Comparison of ENCODE assay signal across 11 cellular contexts in genomic region chr11:70272009-70272408, GRCh38. TPM values are rescaled to one million over a fixed set of nuclear protein-coding genes. Genes with fewer than 3 reads are reported as not detected.
A peak's percentile ranks its signal among the peaks of the same experiment; 100 is the strongest.
DNase-seq lines count a peak whose midpoint lies in the region; ATAC-seq, FAIRE-seq and TF ChIP-seq lines count a peak whose summit lies in the region.
"Had no signal": no experiment of that assay in that cellular context is flagged by ENCODE, and none has a peak within 500 bp of the region (broad histone marks: within the 10 kb centered on the region; RNA-seq: fewer than 3 reads in every experiment).

No MANE protein-coding gene starts in this region.

- H3K36me3 Mint-ChIP-seq in activated naive CD4-positive, alpha-beta T cell treated with anti-CD3 and anti-CD28 coated beads, Interleukin-2, amount 50 U/mL, for 72 hours: peaks cover 4 to 5% of the 10 kb centered on the region in 2 donors
- H3K36me3 Mint-ChIP-seq in type B pancreatic cell: peaks cover 25% of the 10 kb centered on the region

- H3K4me3 ChIP-seq in heart right ventricle: peak overlapping the region in 7 of 10 donors; percentile 62 to 98 (median 83)
- peak overlapping the region in 2 of 3 experiments; percentile 15 to 92; a peak in 3 of 6 replicates for H3K4me3 ChIP-seq in HepG2 (replicated peaks in 1 of 3; ENCODE audit: insufficient read depth in 1 of 3, low read depth in 2 of 3, low read length in 3 of 3)

- in situ Hi-C loops in HepG2 (cut with HindIII; ENCODE audit: extremely low pct_ligation_motif_present, low pct_unique_long_range_greater_than_20kb): no loop called here

- intact Hi-C loops in heart right ventricle (cut with DNase I) (loop anchor here in 2 of 10 donors (5.0 to 10.0 kb wide), 2 partner anchors 70 to 123 kb away; partner anchors contain the start of genes FADD (in 2 of the 2) and CTTN (in 1 of the 2)), Right ventricle myocardium inferior (cut with DNase I) (loop anchor here (5.0 kb wide), 2 partner anchors 65 to 130 kb away; no protein-coding TSS in a partner anchor), HepG2 (cut with micrococcal nuclease; ENCODE audit: unreplicated experiment) (loop anchor here (10.0 kb wide), 1 partner anchor 67 kb away; the partner anchor contains the start of gene FADD)

- no peak for DNase-seq in heart right ventricle
- no peak for DNase-seq in Right ventricle myocardium inferior (ENCODE audit: missing footprints)
- no peak for DNase-seq in activated naive CD4-positive, alpha-beta T cell treated with anti-CD3 and anti-CD28 coated beads, Interleukin-2, amount 50 U/mL, for 72 hours (ENCODE audit: low spot score in 2 of 2)
- DNase-seq in HepG2 (ENCODE audit: low spot score): no peak
- no peak for DNase-seq in type B pancreatic cell (ENCODE audit: extremely low spot score, unreplicated experiment)
- DNase-seq in NCI-H526 treated with DMSO at 0.1 percent for 48 hours (lab: John Stamatoyannopoulos, UW): no peak
- no peak for DNase-seq in NAMALWA (ENCODE audit: low spot score)
- DNase-seq: DMS 273 treated with DMSO at 0.1 percent for 48 hours, foreskin keratinocyte had no signal

- ATAC-seq in heart right ventricle (no peak), Right ventricle myocardium inferior (no peak), HepG2 (no peak), HG02852 (IDR thresholded peaks at IDR 0.05; ENCODE audit: unreplicated experiment) (no peak)
- ATAC-seq in activated naive CD4-positive, alpha-beta T cell treated with anti-CD3 and anti-CD28 coated beads, Interleukin-2, amount 50 U/mL, for 72 hours: no peak
- ATAC-seq: foreskin keratinocyte had no signal

- no peak for TF ChIP-seq POLR2A in HepG2 (IDR thresholded peaks at IDR 0.05; ENCODE audit: insufficient read depth in 1 of 2, low read depth in 2 of 2, low read length in 2 of 2)

- BruUV-seq in HepG2 (replicated peaks; lab: Mats Ljungman, UMichigan): no TSS peak

- H3K9me3 ChIP-seq in heart right ventricle: no peaks in the 10 kb centered on the region
- no peaks in the 10 kb centered on the region for H3K9me3 ChIP-seq in HepG2 (ENCODE audit: low read length)

- H3K4me1 ChIP-seq in heart right ventricle: peaks cover 6 to 42% (median 31%) of the 10 kb centered on the region in 9 donors
- peaks cover 53% of the 10 kb centered on the region for H3K4me1 ChIP-seq in HepG2 (ENCODE audit: insufficient read depth, low read length)

- POLR2A ChIA-PET in HepG2 (lab: Yijun Ruan, JAX): interaction anchor here (1.2 kb wide), 1 partner anchor 69 kb away, joined by 3 read pairs; the partner anchor contains the start of gene FADD

- H3K4me1 Mint-ChIP-seq in type B pancreatic cell (ENCODE audit: unreplicated experiment): peaks cover 31% of the 10 kb centered on the region

- H3K27me3 ChIP-seq in heart right ventricle: peaks cover 0 to 5% (median 0%) of the 10 kb centered on the region in 7 donors
- peaks cover 0 to 4% of the 10 kb centered on the region in 2 experiments; a peak in 1 of 5 replicates for H3K27me3 ChIP-seq in HepG2 (ENCODE audit: control insufficient read depth in 1 of 2, insufficient read depth in 2 of 2, low read length in 2 of 2)
- H3K27me3 ChIP-seq: foreskin keratinocyte had no signal

- H3K27me3 Mint-ChIP-seq in type B pancreatic cell: peaks cover 22% of the 10 kb centered on the region

- H3K4me2 ChIP-seq in HepG2 (ENCODE audit: low read depth, low read length): peak overlapping the region; percentile 78

- peak overlapping the region; percentile 23; the same call in 1 of the 2 replicates for H3K9ac ChIP-seq in HepG2 (ENCODE audit: insufficient read depth, low read depth, low read length)
- H3K9ac ChIP-seq: parathyroid adenoma had no signal

- H3K27ac ChIP-seq in heart right ventricle (no peak overlapping the region), HepG2 (ENCODE audit: extremely low read length, insufficient read depth, low read length) (no peak overlapping the region)
- H3K27ac ChIP-seq: foreskin keratinocyte, parathyroid adenoma had no signal

- H2AFZ ChIP-seq in HepG2 (ENCODE audit: low read length): no peak overlapping the region

- peaks cover 0 to 50% (median 3%) of the 10 kb centered on the region in 9 donors for H3K36me3 ChIP-seq in heart right ventricle
- H3K36me3 ChIP-seq in HepG2 (replicated peaks in 1 of 2; ENCODE audit: control insufficient read depth in 1 of 2, insufficient read depth in 2 of 2, low read length in 2 of 2): peaks cover 4 to 31% of the 10 kb centered on the region in 2 experiments; a peak in 3 of 5 replicates

- CTCF ChIA-PET in HepG2 (lab: Yijun Ruan, JAX; ENCODE audit: low intra/inter-chr PET ratio, low total read pairs): no interaction called here

- no peak for TF ChIP-seq EP300 in HepG2 (IDR thresholded peaks at IDR 0.05; ENCODE audit: low read depth in 2 of 2, low read length in 2 of 2)
- TF ChIP-seq EP300 in HepG2 (CRISPR knock-in tag; IDR thresholded peaks at IDR 0.05; ENCODE audit: borderline replicate concordance): no peak

- WGBS in heart right ventricle, 2 donors: 82 to 85% methylated on average over 7 of the region's 7 CpGs
- 94% methylated on average over 7 of the region's 7 CpGs for WGBS in HepG2 (ENCODE audit: low lambda C conversion rate)

- no peak for TF ChIP-seq CTCF in heart right ventricle (IDR thresholded peaks at IDR 0.05)
- no peak for TF ChIP-seq CTCF in HepG2 (CRISPR knock-in tag; IDR thresholded peaks at IDR 0.05)
- TF ChIP-seq CTCF in type B pancreatic cell (conservative IDR thresholded peaks at IDR 0.05): no peak

- peaks cover 45% of the 10 kb centered on the region for H3K79me2 ChIP-seq in HepG2 (ENCODE audit: insufficient read depth, low read length)
- H3K79me2 ChIP-seq: parathyroid adenoma had no signal

- H3K9me3 Mint-ChIP-seq in activated naive CD4-positive, alpha-beta T cell treated with anti-CD3 and anti-CD28 coated beads, Interleukin-2, amount 50 U/mL, for 72 hours: no peaks in the 10 kb centered on the region
- H3K9me3 Mint-ChIP-seq in type B pancreatic cell: no peaks in the 10 kb centered on the region

- FAIRE-seq in HepG2 (lab: Jason Lieb, UNC): no peak

- peaks cover 2% of the 10 kb centered on the region; the same call in 1 of the 2 replicates for H4K20me1 ChIP-seq in HepG2 (ENCODE audit: insufficient read depth, low read length)

- H3K27ac Mint-ChIP-seq in activated naive CD4-positive, alpha-beta T cell treated with anti-CD3 and anti-CD28 coated beads, Interleukin-2, amount 50 U/mL, for 72 hours: peak overlapping the region; percentile 44 to 72
- H3K27ac Mint-ChIP-seq in type B pancreatic cell: peak overlapping the region; percentile 72

- H3K4me3 Mint-ChIP-seq in type B pancreatic cell: peak overlapping the region; percentile 93

- TF ChIP-seq RAD21 in HepG2 (CRISPR knock-in tag; IDR thresholded peaks at IDR 0.05): no peak

TF ChIP-seq in HepG2, 621 proteins besides CTCF, POLR2A, EP300 and RAD21 (continues in another document):
- TF ChIP-seq HCFC1 (IDR thresholded peaks at IDR 0.05; ENCODE audit: low read depth, low read length) (no peak), HNF4G (IDR thresholded peaks at IDR 0.05; ENCODE audit: borderline replicate concordance, low read depth, low read length) (no peak), HNF4G (CRISPR knock-in tag; IDR thresholded peaks at IDR 0.05; ENCODE audit: borderline replicate concordance, low read depth) (no peak), ZNF274 (CRISPR knock-in tag; IDR thresholded peaks at IDR 0.05) (no peak)
- TF ChIP-seq, protein P1, sequence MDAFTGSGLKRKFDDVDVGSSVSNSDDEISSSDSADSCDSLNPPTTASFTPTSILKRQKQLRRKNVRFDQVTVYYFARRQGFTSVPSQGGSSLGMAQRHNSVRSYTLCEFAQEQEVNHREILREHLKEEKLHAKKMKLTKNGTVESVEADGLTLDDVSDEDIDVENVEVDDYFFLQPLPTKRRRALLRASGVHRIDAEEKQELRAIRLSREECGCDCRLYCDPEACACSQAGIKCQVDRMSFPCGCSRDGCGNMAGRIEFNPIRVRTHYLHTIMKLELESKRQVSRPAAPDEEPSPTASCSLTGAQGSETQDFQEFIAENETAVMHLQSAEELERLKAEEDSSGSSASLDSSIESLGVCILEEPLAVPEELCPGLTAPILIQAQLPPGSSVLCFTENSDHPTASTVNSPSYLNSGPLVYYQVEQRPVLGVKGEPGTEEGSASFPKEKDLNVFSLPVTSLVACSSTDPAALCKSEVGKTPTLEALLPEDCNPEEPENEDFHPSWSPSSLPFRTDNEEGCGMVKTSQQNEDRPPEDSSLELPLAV (CRISPR knock-in tag; conservative IDR thresholded peaks at IDR 0.05; ENCODE audit: low read depth): no peak

RNA-seq across cellular contexts. Expression of gene PPFIA1, which starts 1.5 kb away (rescaled TPM):
- total RNA-seq in heart right ventricle (10 to 100 TPM; 35.8 to 57.2 (median 39.5) TPM), Right ventricle myocardium inferior (43.8 TPM), HepG2 (2016; rRNA removed; fragmentation: Illumina TruSeq; extraction: Trizol) (27.3 and 29.9 TPM in 2 replicates), type B pancreatic cell (ENCODE audit: low replicate concordance) (47.8 and 57.0 TPM in 2 replicates)
- polyA plus RNA-seq in heart right ventricle (10 to 100 TPM; 14.0 to 20.1 TPM), HepG2 (2011; rRNA removed) (45.2 and 48.0 TPM in 2 replicates)
- 10 to 100 TPM; 31.4 to 37.9 TPM for total RNA-seq in activated naive CD4-positive, alpha-beta T cell treated with anti-CD3 and anti-CD28 coated beads, Interleukin-2, amount 50 U/mL, for 72 hours
- 68.7 and 75.4 TPM in 2 replicates for total RNA-seq in HepG2 (2016; cell fraction: cytosol; rRNA removed; fragmentation: Illumina TruSeq; extraction: Trizol; ENCODE audit: low read depth)
- 26.9 and 30.3 TPM in 2 replicates for total RNA-seq in HepG2 (2016; cell fraction: insoluble cytoplasmic fraction; rRNA removed; fragmentation: Illumina TruSeq; extraction: Trizol)
- 22.7 and 22.8 TPM in 2 replicates for total RNA-seq in HepG2 (2016; cell fraction: membrane; rRNA removed; fragmentation: Illumina TruSeq; extraction: Trizol)
- total RNA-seq in HepG2 (2016; cell fraction: nucleus; rRNA removed; fragmentation: Illumina TruSeq; extraction: Trizol): 29.3 and 30.4 TPM in 2 replicates
- 32.6 and 45.4 TPM in 2 replicates for polyA plus RNA-seq in HepG2 (2011; cell fraction: cytosol; rRNA removed)
- 60.5 and 68.2 TPM in 2 replicates for polyA plus RNA-seq in HepG2 (2011; cell fraction: nucleus; rRNA removed)
- 18.1 and 18.8 TPM in 2 replicates for polyA plus RNA-seq in HepG2 (2012)
- polyA plus RNA-seq in HepG2 (2016; cell fraction: cytosol; fragmentation: Illumina TruSeq; extraction: Trizol; ENCODE audit: low read depth): 1.4 and 2.3 TPM in 2 replicates
- polyA plus RNA-seq in HepG2 (2016; cell fraction: insoluble cytoplasmic fraction; fragmentation: Illumina TruSeq; extraction: Trizol; ENCODE audit: low read depth): 18.5 and 22.6 TPM in 2 replicates
- polyA plus RNA-seq in HepG2 (2016; cell fraction: membrane; fragmentation: Illumina TruSeq; extraction: Trizol; ENCODE audit: low read depth): 5.3 and 7.1 TPM in 2 replicates
- 38.7 and 39.4 TPM in 2 replicates for polyA plus RNA-seq in HepG2 (2016; cell fraction: nucleus; fragmentation: Illumina TruSeq; extraction: Trizol; ENCODE audit: insufficient read depth, low read depth)
- 94.3 and 206 TPM in 2 replicates for polyA minus RNA-seq in HepG2 (2011; rRNA and poly(A)+ RNA removed; ENCODE audit: low replicate concordance)
- 31.2 and 40.4 TPM in 2 replicates for polyA minus RNA-seq in HepG2 (2011; cell fraction: cytosol; rRNA and poly(A)+ RNA removed)
- 59.9 and 69.0 TPM in 2 replicates for polyA minus RNA-seq in HepG2 (2011; cell fraction: nucleus; rRNA and poly(A)+ RNA removed)
